ENCODE assay signal across 8 cellular contexts in genomic region chr17:75012320-75013076, GRCh38. TPM values are rescaled to one million over a fixed set of nuclear protein-coding genes. Genes with fewer than 3 reads are reported as not detected.
A peak's percentile ranks its signal among the peaks of the same experiment; 100 is the strongest.
DNase-seq lines count a peak whose midpoint lies in the region; ATAC-seq, FAIRE-seq and TF ChIP-seq lines count a peak whose summit lies in the region.

Gene MRPL58, plus strand, starts transcription at chr17:75012670. Its CDS starts 17 bp downstream, at chr17:75012687.

- no peaks in the 10 kb centered on the region for H3K9me3 ChIP-seq in AG04450 (ENCODE audit: control insufficient read depth, insufficient read depth, low read length)
- no peaks in the 10 kb centered on the region for H3K9me3 ChIP-seq in keratinocyte (ENCODE audit: control insufficient read depth, low read depth, low read length)

- ATAC-seq in GM18867 (IDR thresholded peaks at IDR 0.05; ENCODE audit: unreplicated experiment) (peak; percentile 89), HG03097 (IDR thresholded peaks at IDR 0.05; ENCODE audit: low FRiP score, unreplicated experiment) (peak; percentile 74)

- peak within 1 kb of the TSS; percentile 98 for H3K4me2 ChIP-seq in keratinocyte (ENCODE audit: control insufficient read depth, extremely low read depth, insufficient read depth, low read depth, low read length)

- FAIRE-seq in keratinocyte (lab: Jason Lieb, UNC): no peak

- peak; percentile 62 for TF ChIP-seq CTCF in AG04450 (IDR thresholded peaks at IDR 0.05; ENCODE audit: low read depth, low read length)
- TF ChIP-seq CTCF in keratinocyte (optimal IDR thresholded peaks at IDR 0.05 in 1 of 3, IDR thresholded peaks at IDR 0.05 in 1 of 3, conservative IDR thresholded peaks at IDR 0.05 in 1 of 3; ENCODE audit: extremely low read depth in 1 of 3, insufficient read depth in 2 of 3, low read length in 3 of 3): peak in 1 of 3 experiments; percentile 70

- peak within 1 kb of the TSS; percentile 94 for H2AFZ ChIP-seq in keratinocyte (ENCODE audit: control insufficient read depth, low read length)

- H3K4me3 ChIP-seq in AG04450 (ENCODE audit: low read depth, low read length) (peak within 1 kb of the TSS; percentile 90), keratinocyte (ENCODE audit: control insufficient read depth in 2 of 3, extremely low read depth in 1 of 3, insufficient read depth in 2 of 3, low read depth in 1 of 3, low read length in 3 of 3) (peak within 1 kb of the TSS; percentile 75 to 90 (median 87))

- POLR2A ChIA-PET in AG04450 (lab: Yijun Ruan, JAX): interaction anchor here (0.6 to 3.0 kb wide), 16 partner anchors 12 to 139 kb away, joined by 3 to 30 read pairs (median 4); partner anchors contain the start of genes CDR2L, HID1 and NT5C

- H3K36me3 ChIP-seq in keratinocyte (ENCODE audit: control insufficient read depth in 2 of 2, extremely low read depth in 1 of 2, insufficient read depth in 2 of 2, low read length in 2 of 2): peaks cover 0 to 2% of the 10 kb centered on the region in 2 experiments

- peaks cover 26% of the 10 kb centered on the region for H3K79me2 ChIP-seq in keratinocyte (ENCODE audit: control insufficient read depth, insufficient read depth, low read length)

- DNase-seq in AG04450 (ENCODE audit: low read depth, low spot score) (peak; percentile 72), NCI-H2196 treated with DMSO at 0.1 percent for 48 hours (lab: John Stamatoyannopoulos, UW; ENCODE audit: unreplicated experiment) (peak; percentile 70), keratinocyte (ENCODE audit: low read depth, low spot score) (no peak)
- peak; percentile 63 to 69 (median 67) for DNase-seq in activated CD4-positive, CD25-positive, alpha-beta regulatory T cell (lab: John Stamatoyannopoulos, UW)
- peak; percentile 71 for DNase-seq in central memory CD4-positive, alpha-beta T cell
- peak; percentile 75 to 78 (median 78) for DNase-seq in stimulated activated CD4-positive, alpha-beta T cell treated with anti-CD3 and anti-CD28 coated beads, Interleukin-12 subunit alpha, Interleukin-12 subunit beta, amount 100 ng/mL, for 48 hours (ENCODE audit: low read depth in 2 of 3, low spot score in 1 of 3)

- dilution Hi-C loops in keratinocyte (cut with MboI; ENCODE audit: extremely low pct_ligation_motif_present, low sequenced_read_pairs): no loop called here

- H3K27ac ChIP-seq in AG04450 (ENCODE audit: low read depth, low read length) (peak within 1 kb of the TSS; percentile 97), keratinocyte (ENCODE audit: control insufficient read depth, insufficient read depth, low read length) (peak within 1 kb of the TSS; percentile 61)

- CTCF ChIA-PET in AG04450 (lab: Charles Lee): interaction anchor here (0.6 to 3.3 kb wide), 20 partner anchors 11 to 221 kb away, joined by 3 to 62 read pairs (median 5); partner anchors contain the start of genes CDR2L and OTOP2

- H3K9me1 ChIP-seq in keratinocyte (ENCODE audit: control insufficient read depth, extremely low read depth, insufficient read depth, low read length): peaks cover 4% of the 10 kb centered on the region

- peaks cover 21% of the 10 kb centered on the region for H3K4me1 ChIP-seq in keratinocyte (ENCODE audit: control insufficient read depth, extremely low read depth, insufficient read depth, low read length)

- H3K27me3 ChIP-seq in AG04450 (ENCODE audit: control insufficient read depth, insufficient read depth, low read length): no peaks in the 10 kb centered on the region
- no peaks in the 10 kb centered on the region for H3K27me3 ChIP-seq in keratinocyte (ENCODE audit: control insufficient read depth, extremely low read depth, insufficient read depth, low read length)

- peak within 1 kb of the TSS; percentile 76 for H3K9ac ChIP-seq in keratinocyte (ENCODE audit: control insufficient read depth, extremely low read depth, insufficient read depth, low read length)

- no peaks in the 10 kb centered on the region for H4K20me1 ChIP-seq in keratinocyte (ENCODE audit: control insufficient read depth, extremely low read depth, insufficient read depth, low read length)

RNA-seq across cellular contexts. Expression of gene MRPL58, which starts in this region (rescaled TPM):
- polyA plus RNA-seq in AG04450 (2011; rRNA removed) (48.5 and 53.7 TPM in 2 replicates), keratinocyte (43.3 to 61.1 TPM (median 53.6 TPM) in 3 replicates)
- polyA minus RNA-seq in AG04450 (2011; rRNA and poly(A)+ RNA removed): 14.7 and 16.9 TPM in 2 replicates
- 71.3 TPM for polyA plus RNA-seq in keratinocyte (2011; ENCODE audit: low read depth)
- 41.1 and 43.1 TPM in 2 replicates for polyA plus RNA-seq in keratinocyte (2011; cell fraction: cytosol; rRNA removed)
- polyA plus RNA-seq in keratinocyte (2011; cell fraction: nucleus; rRNA removed): 20.9 and 24.8 TPM in 2 replicates
- 32.9 and 50.3 TPM in 2 replicates for polyA plus RNA-seq in keratinocyte (2012; ENCODE audit: low replicate concordance)
- polyA minus RNA-seq in keratinocyte: 5.0 to 12.5 TPM (median 9.9 TPM) in 3 replicates
- 20.1 TPM for polyA minus RNA-seq in keratinocyte (2011; cell fraction: cytosol; rRNA and poly(A)+ RNA removed)
- polyA minus RNA-seq in keratinocyte (2011; cell fraction: nucleus; rRNA and poly(A)+ RNA removed): 6.4 and 7.1 TPM in 2 replicates
